In the genomic region with DNA sequence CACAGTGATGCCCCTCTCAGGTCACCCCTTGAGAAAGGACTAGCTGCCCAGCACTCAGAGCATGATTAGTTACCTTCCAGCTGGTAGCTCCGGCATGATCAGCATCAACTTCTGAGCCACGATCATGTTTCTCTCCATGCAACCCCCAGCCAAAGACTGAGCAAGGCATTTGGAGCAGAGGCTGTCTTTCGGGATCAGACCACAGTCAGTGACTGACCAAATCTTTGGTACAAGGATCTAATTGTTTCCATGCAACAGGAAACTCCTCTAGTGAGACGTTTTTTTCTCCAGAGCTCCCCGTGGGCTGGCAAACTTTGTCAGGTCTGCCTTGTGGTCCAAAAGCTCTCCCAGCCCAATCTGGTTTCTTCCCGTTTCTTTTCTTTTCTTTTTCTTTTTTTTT, we compare ENCODE assay signal across 22 cellular contexts.
DNase-seq lines count a peak whose midpoint lies in the region; ATAC-seq, FAIRE-seq and TF ChIP-seq lines count a peak whose summit lies in the region.
"Had no signal": no experiment of that assay in that cellular context is flagged by ENCODE, and none has a peak within 500 bp of the region (broad histone marks: within the 10 kb centered on the region; RNA-seq: fewer than 3 reads in every experiment).

No MANE protein-coding gene starts in this region.

- H3K9ac ChIP-seq in mammary epithelial cell (ENCODE audit: insufficient read depth, low read length) = no peak overlapping the region

- H4K20me1 ChIP-seq in mammary epithelial cell (ENCODE audit: insufficient read depth, low read length) = no peaks in the 10 kb centered on the region

- peak; percentile 49 for ATAC-seq in sciatic nerve

- H3K9me3 ChIP-seq in mammary epithelial cell (replicated peaks; ENCODE audit: insufficient read depth, low read length) (no peaks in the 10 kb centered on the region), breast epithelium (no peaks in the 10 kb centered on the region)

- peaks cover 9% of the 10 kb centered on the region for H3K4me1 ChIP-seq in mammary epithelial cell (ENCODE audit: insufficient read depth, low read length)
- H3K4me1 ChIP-seq in breast epithelium = no peaks in the 10 kb centered on the region

- H3K36me3 ChIP-seq in mammary epithelial cell (ENCODE audit: insufficient read depth, low read length) (no peaks in the 10 kb centered on the region), breast epithelium (no peaks in the 10 kb centered on the region)

- DNase-seq in mammary epithelial cell = no peak
- DNase-seq in breast epithelium (ENCODE audit: low spot score in 2 of 2) = no peak
- DNase-seq in RPMI7951 (ENCODE audit: low read depth) = peak; percentile 53
- DNase-seq in choroid plexus epithelial cell (ENCODE audit: low read depth) = peak; percentile 47
- no peak for DNase-seq in sciatic nerve (ENCODE audit: low spot score)
- no peak for DNase-seq in HTR-8/SVneo (ENCODE audit: insufficient read length, low spot score)
- no peak for DNase-seq in medulla oblongata (ENCODE audit: extremely low spot score)
- DNase-seq in NCI-H82 treated with DMSO at 0.1 percent for 48 hours (lab: John Stamatoyannopoulos, UW; ENCODE audit: unreplicated experiment) = no peak
- DNase-seq: CD4-positive, alpha-beta memory T cell; DMS79; Kasumi-1; NCI-H1105; NCI-H1694; NCI-H345; NCI-H526 treated with DMSO at 0.1 percent for 48 hours had no signal

- CTCF ChIA-PET in mammary epithelial cell (lab: Charles Lee; ENCODE audit: low non-redundant PET) = interaction anchor here (0.7 kb wide), 1 partner anchor 11 kb away, joined by 3 read pairs; no protein-coding TSS in a partner anchor

- WGBS in mammary epithelial cell (ENCODE audit: low coverage, missing lambda C conversion rate) = 47% methylated on average over 6 of the region's 6 CpGs

- BruUV-seq in mammary epithelial cell (replicated peaks; lab: Mats Ljungman, UMichigan) = no TSS peak

- H3K27ac ChIP-seq in mammary epithelial cell (ENCODE audit: insufficient read depth, low read depth, low read length) (no peak overlapping the region), breast epithelium (no peak overlapping the region)
- H3K27ac ChIP-seq: 22Rv1, RWPE1, SK-N-MC had no signal

- FAIRE-seq in HTR-8/SVneo (lab: Jason Lieb, UNC) = no peak
- FAIRE-seq: G401.6, GM12891, GM18507, H1 had no signal

- peak overlapping the region; percentile 59 for H2AFZ ChIP-seq in mammary epithelial cell (ENCODE audit: low read depth, low read length)

- H3K4me3 ChIP-seq in mammary epithelial cell (replicated peaks in 1 of 3; ENCODE audit: insufficient read depth in 1 of 3, low read depth in 2 of 3, low read length in 3 of 3) (no peak overlapping the region), breast epithelium (no peak overlapping the region), choroid plexus epithelial cell (ENCODE audit: low read depth, low read length) (no peak overlapping the region)
- H3K4me3 ChIP-seq: SK-N-MC had no signal

- no peak for TF ChIP-seq POLR2A in breast epithelium (IDR thresholded peaks at IDR 0.05)

- intact Hi-C loops in mammary epithelial cell (cut with micrococcal nuclease) = no loop called here
- intact Hi-C loops in breast epithelium (cut with DNase I; ENCODE audit: low total_unique reads) = no loop called here
- intact Hi-C loops in sciatic nerve (cut with DNase I) = no loop called here

- no peaks in the 10 kb centered on the region for H3K27me3 ChIP-seq in mammary epithelial cell (ENCODE audit: insufficient read depth, low read length)
- no peaks in the 10 kb centered on the region for H3K27me3 ChIP-seq in breast epithelium

- no peak for TF ChIP-seq CTCF in mammary epithelial cell (conservative IDR thresholded peaks at IDR 0.05 in 1 of 2, IDR thresholded peaks at IDR 0.05 in 1 of 2; ENCODE audit: extremely low read depth in 1 of 2, insufficient read depth in 1 of 2, low read depth in 1 of 2, low read length in 2 of 2)
- no peak for TF ChIP-seq CTCF in breast epithelium (IDR thresholded peaks at IDR 0.05)
- no peak for TF ChIP-seq CTCF in choroid plexus epithelial cell (conservative IDR thresholded peaks at IDR 0.05; ENCODE audit: low read depth, low read length)

- dilution Hi-C loops in mammary epithelial cell (cut with HindIII; ENCODE audit: low sequenced_read_pairs) = no loop called here

- no peak overlapping the region for H3K4me2 ChIP-seq in mammary epithelial cell (ENCODE audit: insufficient read depth, low read depth, low read length)

- in situ Hi-C loops in mammary epithelial cell (cut with MboI; ENCODE audit: low sequenced_read_pairs in 2 of 2) = loop anchor here in 1 of 2 donors (25.0 kb wide), 1 partner anchor 210 kb away; no protein-coding TSS in a partner anchor

- H3K79me2 ChIP-seq in mammary epithelial cell (ENCODE audit: insufficient read depth, low read length) = no peaks in the 10 kb centered on the region

Comparison
In these comparisons a context has a peak if more than half of its experiments do, and no peak if none do; other contexts are left out.
1. DNase-seq: peak in RPMI7951 (single experiment) and choroid plexus epithelial cell (single experiment); none in mammary epithelial cell (single experiment), breast epithelium (0 of 2), sciatic nerve (single experiment), HTR-8/SVneo (single experiment), medulla oblongata (single experiment) and NCI-H82 treated with DMSO at 0.1 percent for 48 hours (single experiment).